In the genomic region with DNA sequence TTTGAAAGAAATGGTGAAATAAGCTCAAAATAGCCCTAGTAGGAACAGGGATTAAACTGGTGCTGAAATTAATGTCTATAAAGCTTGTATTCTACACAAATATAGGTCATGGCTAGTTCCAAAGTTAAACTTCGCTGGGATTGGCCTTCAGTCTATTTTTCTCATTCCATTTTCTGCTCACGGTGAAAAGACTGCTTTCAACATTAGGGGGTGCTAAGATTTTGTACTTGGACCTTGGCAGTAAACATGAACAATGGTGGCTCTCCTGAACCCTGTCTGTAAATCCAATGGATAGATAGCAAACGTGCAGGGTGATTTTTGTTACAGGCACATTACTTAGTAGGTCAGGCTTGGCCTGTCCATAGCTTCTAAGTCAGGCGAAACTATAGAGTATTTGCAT, we compare ENCODE assay signal across 9 cellular contexts. TPM values are rescaled to one million over a fixed set of nuclear protein-coding genes. Genes with fewer than 3 reads are reported as not detected.
DNase-seq lines count a peak whose midpoint lies in the region; ATAC-seq and TF ChIP-seq lines count a peak whose summit lies in the region.
"Had no signal": no experiment of that assay in that cellular context is flagged by ENCODE, and none has a peak within 500 bp of the region (broad histone marks: within the 10 kb centered on the region; RNA-seq: fewer than 3 reads in every experiment).

No MANE protein-coding gene starts in this region.

- H3K36me3 ChIP-seq in vagina, result no peaks in the 10 kb centered on the region

- H3K36me3 Mint-ChIP-seq in osteocyte (ENCODE audit: unreplicated experiment), result no peaks in the 10 kb centered on the region

- intact Hi-C loops in vagina (cut with DNase I), result no loop called here

- no peaks in the 10 kb centered on the region for H3K27me3 ChIP-seq in vagina

- TF ChIP-seq CTCF in GM12865 (IDR thresholded peaks at IDR 0.05; ENCODE audit: insufficient read depth, low read depth, low read length, missing control alignments) (peak; percentile 9), NB4 (IDR thresholded peaks at IDR 0.05; ENCODE audit: low read depth, low read length) (no peak), coronary artery (IDR thresholded peaks at IDR 0.05) (no peak), osteocyte (IDR thresholded peaks at IDR 0.05) (peak; percentile 68), vagina (IDR thresholded peaks at IDR 0.05) (no peak)

- peak; percentile 16 for DNase-seq in GM12865 (ENCODE audit: low read depth)
- peak; percentile 30 for DNase-seq in NB4 (ENCODE audit: low read depth)
- no peak for DNase-seq in coronary artery (ENCODE audit: low spot score)
- DNase-seq in osteocyte (ENCODE audit: extremely low spot score, unreplicated experiment), result no peak
- DNase-seq in NCI-H2227 treated with DMSO at 0.1 percent for 48 hours (lab: John Stamatoyannopoulos, UW), result no peak
- DNase-seq in vagina (ENCODE audit: extremely low spot score in 2 of 2), result no peak

- no peak for ATAC-seq in GM21737 (IDR thresholded peaks at IDR 0.05; ENCODE audit: unreplicated experiment)
- ATAC-seq: activated CD4-positive, CD25-positive, alpha-beta regulatory T cell treated with anti-CD3 and anti-CD28 coated beads, Interleukin-2, amount 50 U/mL, for 24 hours had no signal

- no peaks in the 10 kb centered on the region for H3K9me3 ChIP-seq in vagina

- no peak overlapping the region for H3K27ac Mint-ChIP-seq in osteocyte (ENCODE audit: unreplicated experiment)
- H3K27ac Mint-ChIP-seq: stimulated activated naive CD8-positive, alpha-beta T cell treated with anti-CD3 and anti-CD28 coated beads, Interleukin-15, Interleukin-2, amounts not matched to agents 100 ng/mL and 50 ng/mL, for 24 hours had no signal

- peaks cover 2% of the 10 kb centered on the region for H3K4me1 Mint-ChIP-seq in osteocyte (ENCODE audit: unreplicated experiment)

- TF ChIP-seq POLR2A in NB4 (IDR thresholded peaks at IDR 0.05; ENCODE audit: extremely low read depth, insufficient read length) (no peak), vagina (IDR thresholded peaks at IDR 0.05) (no peak)

- no peaks in the 10 kb centered on the region for H3K4me1 ChIP-seq in vagina

- no peaks in the 10 kb centered on the region for H3K27me3 Mint-ChIP-seq in osteocyte (ENCODE audit: unreplicated experiment)
- H3K27me3 Mint-ChIP-seq: stimulated activated naive CD8-positive, alpha-beta T cell treated with anti-CD3 and anti-CD28 coated beads, Interleukin-15, Interleukin-2, amounts not matched to agents 100 ng/mL and 50 ng/mL, for 24 hours had no signal

- H3K4me3 Mint-ChIP-seq in osteocyte (ENCODE audit: unreplicated experiment), result no peak overlapping the region
- H3K4me3 Mint-ChIP-seq: stimulated activated naive CD8-positive, alpha-beta T cell treated with anti-CD3 and anti-CD28 coated beads, Interleukin-15, Interleukin-2, amounts not matched to agents 100 ng/mL and 50 ng/mL, for 24 hours had no signal

- H3K27ac ChIP-seq in coronary artery (peak overlapping the region; percentile 28 to 41), vagina (no peak overlapping the region)

- H3K9me3 Mint-ChIP-seq in osteocyte (ENCODE audit: unreplicated experiment), result no peaks in the 10 kb centered on the region
- H3K9me3 Mint-ChIP-seq: stimulated activated naive CD8-positive, alpha-beta T cell treated with anti-CD3 and anti-CD28 coated beads, Interleukin-15, Interleukin-2, amounts not matched to agents 100 ng/mL and 50 ng/mL, for 24 hours had no signal

- H3K4me3 ChIP-seq in GM12865 (ENCODE audit: low read depth, low read length) (no peak overlapping the region), NB4 (ENCODE audit: low read depth, low read length) (no peak overlapping the region), coronary artery (no peak overlapping the region), vagina (no peak overlapping the region)

RNA-seq across cellular contexts. Expression of gene RSU1, which starts 36.0 kb away (rescaled TPM):
- total RNA-seq in osteocyte (92.0 and 99.0 TPM in 2 replicates), vagina (50.3 TPM)

Comparison
In these comparisons a context has a peak if more than half of its experiments do, and no peak if none do; other contexts are left out.
1. DNase-seq: peak in GM12865 (single experiment) and NB4 (single experiment); none in coronary artery (single experiment), osteocyte (single experiment), NCI-H2227 treated with DMSO at 0.1 percent for 48 hours (single experiment) and vagina (0 of 2).
2. CTCF ChIP-seq: peak in GM12865 (single experiment) and osteocyte (single experiment); none in NB4 (single experiment), coronary artery (single experiment) and vagina (0 of 3).